In genomic region chr22:43996170-43996980, GRCh38 we compare ENCODE assay signal across 9 cellular contexts. TPM values are rescaled to one million over a fixed set of nuclear protein-coding genes. Genes with fewer than 3 reads are reported as not detected.
DNase-seq lines count a peak whose midpoint lies in the region; ATAC-seq and TF ChIP-seq lines count a peak whose summit lies in the region.
"Had no signal": no experiment of that assay in that cellular context is flagged by ENCODE, and none has a peak within 500 bp of the region (broad histone marks: within the 10 kb centered on the region; RNA-seq: fewer than 3 reads in every experiment).

No MANE protein-coding gene starts in this region.

- H3K4me2 ChIP-seq in osteoblast (ENCODE audit: insufficient read depth, low read length), result no peak overlapping the region

- intact Hi-C loops in adrenal gland (cut with DNase I), result loop anchor here in 1 of 2 donors (5.0 kb wide), 1 partner anchor 86 kb away; no protein-coding TSS in a partner anchor

- 84 to 90% (median 87%) methylated on average over 44 to 45 of the region's 45 CpGs for WGBS in adrenal gland, 4 donors
- 73% methylated on average over 45 of the region's 45 CpGs for WGBS in thymus

- peaks cover 14% of the 10 kb centered on the region for H4K20me1 ChIP-seq in osteoblast (ENCODE audit: insufficient read depth, low read length)

- H2AFZ ChIP-seq in osteoblast (ENCODE audit: low read length), result no peak overlapping the region

- H3K4me3 ChIP-seq in adrenal gland (peak overlapping the region in 1 of 4 donors; percentile 0), osteoblast (ENCODE audit: insufficient read depth, low read length) (no peak overlapping the region), thymus (ENCODE audit: low read length) (peak overlapping the region; percentile 24)
- H3K4me3 ChIP-seq: uterus had no signal

- H3K9me3 ChIP-seq in T-helper 17 cell (ENCODE audit: control insufficient read depth, low read length, poor library complexity, severe bottlenecking), result no peaks in the 10 kb centered on the region
- no peaks in the 10 kb centered on the region for H3K9me3 ChIP-seq in adrenal gland (replicated peaks in 1 of 3)
- H3K9me3 ChIP-seq in osteoblast (ENCODE audit: low read depth, low read length), result no peaks in the 10 kb centered on the region
- no peaks in the 10 kb centered on the region for H3K9me3 ChIP-seq in thymus (ENCODE audit: control insufficient read depth)
- H3K9me3 ChIP-seq: uterus had no signal

- no peak for TF ChIP-seq POLR2A in adrenal gland (IDR thresholded peaks at IDR 0.05)

- H3K4me3 Mint-ChIP-seq in T-helper 17 cell, result peak overlapping the region; percentile 97

- TF ChIP-seq CTCF in adrenal gland (IDR thresholded peaks at IDR 0.05) (no peak), osteoblast (IDR thresholded peaks at IDR 0.05; ENCODE audit: extremely low read depth, low read depth, low read length) (no peak), foreskin keratinocyte (conservative IDR thresholded peaks at IDR 0.05) (no peak)

- H3K27ac ChIP-seq in adrenal gland, result peak overlapping the region in 1 of 5 donors; percentile 2
- H3K27ac ChIP-seq in osteoblast (ENCODE audit: low read depth, low read length), result no peak overlapping the region
- H3K27ac ChIP-seq in thymus (ENCODE audit: low read depth), result peak overlapping the region; percentile 46
- H3K27ac ChIP-seq in foreskin keratinocyte, result no peak overlapping the region
- H3K27ac ChIP-seq: uterus had no signal

- no peaks in the 10 kb centered on the region for H3K27me3 ChIP-seq in adrenal gland
- no peaks in the 10 kb centered on the region for H3K27me3 ChIP-seq in osteoblast (ENCODE audit: insufficient read depth, low read length)
- no peaks in the 10 kb centered on the region for H3K27me3 ChIP-seq in thymus (ENCODE audit: control insufficient read depth, insufficient read depth)
- no peaks in the 10 kb centered on the region for H3K27me3 ChIP-seq in foreskin keratinocyte
- H3K27me3 ChIP-seq: uterus had no signal

- peaks cover 0 to 30% of the 10 kb centered on the region in 2 donors for H3K36me3 ChIP-seq in adrenal gland (replicated peaks in 1 of 2)
- H3K36me3 ChIP-seq in osteoblast (ENCODE audit: insufficient read depth, low read length), result peaks cover 57% of the 10 kb centered on the region
- H3K36me3 ChIP-seq in thymus (ENCODE audit: control insufficient read depth, insufficient read depth), result peaks cover 37% of the 10 kb centered on the region
- H3K36me3 ChIP-seq: uterus had no signal

- H3K79me2 ChIP-seq in osteoblast (ENCODE audit: insufficient read depth, low read length), result peaks cover 4% of the 10 kb centered on the region

- peak overlapping the region; percentile 95 for H3K27ac Mint-ChIP-seq in T-helper 17 cell

- H3K36me3 Mint-ChIP-seq in T-helper 17 cell (ENCODE audit: low read depth), result peaks cover 4% of the 10 kb centered on the region

- H3K27me3 Mint-ChIP-seq in T-helper 17 cell, result no peaks in the 10 kb centered on the region

- peaks cover 32% of the 10 kb centered on the region for H3K4me1 Mint-ChIP-seq in T-helper 17 cell

- H3K4me1 ChIP-seq in adrenal gland (replicated peaks in 1 of 2), result peaks cover 0 to 15% of the 10 kb centered on the region in 2 donors
- peaks cover 7% of the 10 kb centered on the region for H3K4me1 ChIP-seq in osteoblast (ENCODE audit: insufficient read depth, low read length)
- no peaks in the 10 kb centered on the region for H3K4me1 ChIP-seq in thymus (ENCODE audit: control insufficient read depth, insufficient read depth, low read length)
- no peaks in the 10 kb centered on the region for H3K4me1 ChIP-seq in foreskin keratinocyte
- H3K4me1 ChIP-seq: uterus had no signal

- DNase-seq in T-helper 17 cell (peak; percentile 43 to 49 (median 47)), adrenal gland (peak in 5 of 7 donors; percentile 39 to 62 (median 52)), osteoblast (ENCODE audit: insufficient read length, low spot score, missing footprints) (peak; percentile 81), foreskin keratinocyte (no peak), OCI-M1 (lab: John Stamatoyannopoulos, UW) (no peak)

- ATAC-seq in GM18511 (IDR thresholded peaks at IDR 0.05; ENCODE audit: unreplicated experiment) (peak; percentile 69), T-helper 17 cell (peak; percentile 85), foreskin keratinocyte (no peak), GM21526 (IDR thresholded peaks at IDR 0.05; ENCODE audit: low FRiP score, unreplicated experiment) (no peak)

RNA-seq across cellular contexts. Expression of gene PARVB, which starts 27.7 kb away (rescaled TPM):
- total RNA-seq in T-helper 17 cell (10 to 100 TPM; 14.6 to 36.4 TPM), adrenal gland (10 to 100 TPM; 17.1 to 77.6 (median 58.5) TPM), osteoblast (24.5 and 29.3 TPM in 2 replicates), foreskin keratinocyte (13.9 and 16.8 TPM in 2 replicates)
- polyA plus RNA-seq in adrenal gland (10 to 100 TPM; 16.9 to 42.5 (median 23.8) TPM), thymus (15.2 TPM), foreskin keratinocyte (13.9 and 15.1 TPM in 2 replicates)

RNA-seq across cellular contexts. Expression of gene SAMM50, which starts 41.1 kb away (rescaled TPM):
- total RNA-seq in T-helper 17 cell (10 to 100 TPM; 24.8 to 26.0 TPM), adrenal gland (10 to 100 TPM; 44.9 to 85.7 (median 58.4) TPM), osteoblast (36.6 and 41.5 TPM in 2 replicates), foreskin keratinocyte (53.2 and 55.0 TPM in 2 replicates)
- polyA plus RNA-seq in adrenal gland (10 to 100 TPM; 15.8 to 91.5 (median 18.7) TPM), thymus (25.8 TPM), foreskin keratinocyte (56.5 and 59.1 TPM in 2 replicates)

Comparison
In these comparisons a context has a peak if more than half of its experiments do, and no peak if none do; other contexts are left out.
1. ATAC-seq: peak in GM18511 (single experiment) and T-helper 17 cell (single experiment); none in foreskin keratinocyte (single experiment) and GM21526 (single experiment).
2. DNase-seq: peak in T-helper 17 cell (3 of 3), adrenal gland (5 of 7) and osteoblast (single experiment); none in foreskin keratinocyte (0 of 2) and OCI-M1 (single experiment).